ENCODE assay signal across 2 cellular contexts in genomic region chr1:49036700-49037099, GRCh38.
TF ChIP-seq lines count a peak whose summit lies in the region.

No MANE protein-coding gene starts in this region.

TF ChIP-seq in SK-N-SH, 30 proteins besides CTCF, POLR2A, EP300 and RAD21 (continued from another document):
- TF ChIP-seq PBX3 (IDR thresholded peaks at IDR 0.05) (no peak), USF1 (IDR thresholded peaks at IDR 0.05; ENCODE audit: borderline replicate concordance, low read depth) (no peak), TEAD4 (IDR thresholded peaks at IDR 0.05; ENCODE audit: borderline replicate concordance, insufficient read depth) (no peak), FOSL2 (IDR thresholded peaks at IDR 0.05; ENCODE audit: borderline replicate concordance, low read depth) (no peak), YY1 (IDR thresholded peaks at IDR 0.05; ENCODE audit: low read depth) (no peak)
- TF ChIP-seq, protein P1, sequence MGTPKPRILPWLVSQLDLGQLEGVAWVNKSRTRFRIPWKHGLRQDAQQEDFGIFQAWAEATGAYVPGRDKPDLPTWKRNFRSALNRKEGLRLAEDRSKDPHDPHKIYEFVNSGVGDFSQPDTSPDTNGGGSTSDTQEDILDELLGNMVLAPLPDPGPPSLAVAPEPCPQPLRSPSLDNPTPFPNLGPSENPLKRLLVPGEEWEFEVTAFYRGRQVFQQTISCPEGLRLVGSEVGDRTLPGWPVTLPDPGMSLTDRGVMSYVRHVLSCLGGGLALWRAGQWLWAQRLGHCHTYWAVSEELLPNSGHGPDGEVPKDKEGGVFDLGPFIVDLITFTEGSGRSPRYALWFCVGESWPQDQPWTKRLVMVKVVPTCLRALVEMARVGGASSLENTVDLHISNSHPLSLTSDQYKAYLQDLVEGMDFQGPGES (IDR thresholded peaks at IDR 0.05; ENCODE audit: low read depth, low read length) = no peak

TF ChIP-seq in SK-N-SH treated with all-trans-retinoic acid at 6 μM for 48 hours, 23 proteins besides CTCF, POLR2A, EP300 and RAD21 (continued from another document):
- TF ChIP-seq, protein P2, sequence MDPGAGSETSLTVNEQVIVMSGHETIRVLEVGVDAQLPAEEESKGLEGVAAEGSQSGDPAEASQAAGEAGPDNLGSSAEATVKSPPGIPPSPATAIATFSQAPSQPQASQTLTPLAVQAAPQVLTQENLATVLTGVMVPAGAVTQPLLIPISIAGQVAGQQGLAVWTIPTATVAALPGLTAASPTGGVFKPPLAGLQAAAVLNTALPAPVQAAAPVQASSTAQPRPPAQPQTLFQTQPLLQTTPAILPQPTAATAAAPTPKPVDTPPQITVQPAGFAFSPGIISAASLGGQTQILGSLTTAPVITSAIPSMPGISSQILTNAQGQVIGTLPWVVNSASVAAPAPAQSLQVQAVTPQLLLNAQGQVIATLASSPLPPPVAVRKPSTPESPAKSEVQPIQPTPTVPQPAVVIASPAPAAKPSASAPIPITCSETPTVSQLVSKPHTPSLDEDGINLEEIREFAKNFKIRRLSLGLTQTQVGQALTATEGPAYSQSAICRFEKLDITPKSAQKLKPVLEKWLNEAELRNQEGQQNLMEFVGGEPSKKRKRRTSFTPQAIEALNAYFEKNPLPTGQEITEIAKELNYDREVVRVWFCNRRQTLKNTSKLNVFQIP (CRISPR knock-in tag; IDR thresholded peaks at IDR 0.05; ENCODE audit: borderline replicate concordance, low read depth) = no peak
- TF ChIP-seq TCF4 (CRISPR knock-in tag; IDR thresholded peaks at IDR 0.05; ENCODE audit: borderline replicate concordance) = no peak
- TF ChIP-seq, protein P3, sequence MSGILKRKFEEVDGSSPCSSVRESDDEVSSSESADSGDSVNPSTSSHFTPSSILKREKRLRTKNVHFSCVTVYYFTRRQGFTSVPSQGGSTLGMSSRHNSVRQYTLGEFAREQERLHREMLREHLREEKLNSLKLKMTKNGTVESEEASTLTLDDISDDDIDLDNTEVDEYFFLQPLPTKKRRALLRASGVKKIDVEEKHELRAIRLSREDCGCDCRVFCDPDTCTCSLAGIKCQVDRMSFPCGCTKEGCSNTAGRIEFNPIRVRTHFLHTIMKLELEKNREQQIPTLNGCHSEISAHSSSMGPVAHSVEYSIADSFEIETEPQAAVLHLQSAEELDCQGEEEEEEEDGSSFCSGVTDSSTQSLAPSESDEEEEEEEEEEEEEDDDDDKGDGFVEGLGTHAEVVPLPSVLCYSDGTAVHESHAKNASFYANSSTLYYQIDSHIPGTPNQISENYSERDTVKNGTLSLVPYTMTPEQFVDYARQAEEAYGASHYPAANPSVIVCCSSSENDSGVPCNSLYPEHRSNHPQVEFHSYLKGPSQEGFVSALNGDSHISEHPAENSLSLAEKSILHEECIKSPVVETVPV (CRISPR knock-in tag; IDR thresholded peaks at IDR 0.05) = no peak
- TF ChIP-seq CREB5 (CRISPR knock-in tag; IDR thresholded peaks at IDR 0.05; ENCODE audit: low read depth) = no peak
- TF ChIP-seq ZC3H10 (CRISPR knock-in tag; IDR thresholded peaks at IDR 0.05) = no peak
- TF ChIP-seq ZNF70 (CRISPR knock-in tag; IDR thresholded peaks at IDR 0.05) = no peak
- no peak for TF ChIP-seq TSHZ2 (CRISPR knock-in tag; IDR thresholded peaks at IDR 0.05)
- TF ChIP-seq PPARA (CRISPR knock-in tag; IDR thresholded peaks at IDR 0.05; ENCODE audit: borderline replicate concordance) = no peak
- no peak for TF ChIP-seq SNAI2 (CRISPR knock-in tag; IDR thresholded peaks at IDR 0.05)
